ENCODE assay signal across 9 cellular contexts in genomic region chr17:68199837-68200688, GRCh38. TPM values are rescaled to one million over a fixed set of nuclear protein-coding genes. Genes with fewer than 3 reads are reported as not detected.
DNase-seq lines count a peak whose midpoint lies in the region; ATAC-seq and TF ChIP-seq lines count a peak whose summit lies in the region.
"Had no signal": no experiment of that assay in that cellular context is flagged by ENCODE, and none has a peak within 500 bp of the region (broad histone marks: within the 10 kb centered on the region; RNA-seq: fewer than 3 reads in every experiment).

No MANE protein-coding gene starts in this region.

- TF ChIP-seq POLR2A in suprapubic skin (IDR thresholded peaks at IDR 0.05), result no peak

- TF ChIP-seq EP300 in suprapubic skin (IDR thresholded peaks at IDR 0.05), result no peak

- WGBS in suprapubic skin, result 11% methylated on average over 30 of the region's 30 CpGs

- TF ChIP-seq CTCF in activated CD8-positive, alpha-beta T cell treated with anti-CD3 and anti-CD28 coated beads for 36 hours (IDR thresholded peaks at IDR 0.05), result no peak
- TF ChIP-seq CTCF in suprapubic skin (IDR thresholded peaks at IDR 0.05) (no peak), brain microvascular endothelial cell (IDR thresholded peaks at IDR 0.05; ENCODE audit: low read depth, low read length, missing control alignments) (no peak)

- peaks cover 39% of the 10 kb centered on the region for H3K27me3 Mint-ChIP-seq in activated CD8-positive, alpha-beta T cell treated with anti-CD3 and anti-CD28 coated beads for 36 hours

- H3K9me3 Mint-ChIP-seq in activated CD8-positive, alpha-beta T cell treated with anti-CD3 and anti-CD28 coated beads for 36 hours, result no peaks in the 10 kb centered on the region

- H3K36me3 Mint-ChIP-seq in activated CD8-positive, alpha-beta T cell treated with anti-CD3 and anti-CD28 coated beads for 36 hours (ENCODE audit: low read depth), result no peaks in the 10 kb centered on the region

- H3K27ac Mint-ChIP-seq in activated CD8-positive, alpha-beta T cell treated with anti-CD3 and anti-CD28 coated beads for 36 hours, result no peak overlapping the region

- H3K27ac ChIP-seq in iPS-20b (ENCODE audit: low read length) (no peak overlapping the region), suprapubic skin (no peak overlapping the region), brain microvascular endothelial cell (no peak overlapping the region)
- H3K27ac ChIP-seq: HL-60 had no signal

- H3K9me3 ChIP-seq in iPS-20b (ENCODE audit: insufficient read depth, low read depth, low read length) (no peaks in the 10 kb centered on the region), suprapubic skin (no peaks in the 10 kb centered on the region)

- peak overlapping the region; percentile 75 for H3K4me3 Mint-ChIP-seq in activated CD8-positive, alpha-beta T cell treated with anti-CD3 and anti-CD28 coated beads for 36 hours

- POLR2A ChIA-PET in activated CD8-positive, alpha-beta T cell treated with anti-CD3 and anti-CD28 coated beads for 36 hours (lab: Charles Lee), result interaction anchor here (0.9 to 7.1 kb wide), 7 partner anchors 16 to 262 kb away, joined by 3 to 77 read pairs (median 6); partner anchors contain the start of gene AMZ2

- CTCF ChIA-PET in activated CD8-positive, alpha-beta T cell treated with anti-CD3 and anti-CD28 coated beads for 36 hours (lab: Charles Lee), result interaction anchor here (0.6 to 5.3 kb wide), 24 partner anchors 9 to 266 kb away, joined by 3 to 73 read pairs (median 4); partner anchors contain the start of genes AMZ2, ARSG and WIPI1

- intact Hi-C loops in activated CD8-positive, alpha-beta T cell treated with anti-CD3 and anti-CD28 coated beads for 36 hours (cut with micrococcal nuclease), result loop anchor here (5.0 kb wide), 1 partner anchor 33 kb away; no protein-coding TSS in a partner anchor

- DNase-seq in activated T-cell treated with anti-CD3 and anti-CD28 coated beads, Interleukin-2, amount 50 U/mL, for 1 hour, result peak; percentile 45
- DNase-seq in activated T-cell treated with anti-CD3 and anti-CD28 coated beads for 4 hours, result no peak
- DNase-seq in activated CD8-positive, alpha-beta T cell treated with anti-CD3 and anti-CD28 coated beads for 36 hours, result no peak
- DNase-seq in suprapubic skin (ENCODE audit: low spot score in 2 of 2), result peak in 1 of 2 donors; percentile 44
- no peak for DNase-seq in brain microvascular endothelial cell
- DNase-seq in D341Med (ENCODE audit: low spot score), result no peak

- in situ Hi-C loops in brain microvascular endothelial cell (cut with HindIII; ENCODE audit: low pct_ligation_motif_present, low sequenced_read_pairs), result no loop called here

- H3K9ac ChIP-seq in iPS-20b (ENCODE audit: low read depth, low read length), result no peak overlapping the region

- H3K4me3 ChIP-seq in iPS-20b (ENCODE audit: low read length) (peak overlapping the region; percentile 51), suprapubic skin (peak overlapping the region; percentile 58), brain microvascular endothelial cell (ENCODE audit: low read depth, low read length) (no peak overlapping the region)

- H3K36me3 ChIP-seq in iPS-20b (ENCODE audit: insufficient read depth, low read depth, low read length) (no peaks in the 10 kb centered on the region), suprapubic skin (no peaks in the 10 kb centered on the region), brain microvascular endothelial cell (replicated peaks) (no peaks in the 10 kb centered on the region)

- no peak for ATAC-seq in activated CD8-positive, alpha-beta T cell treated with anti-CD3 and anti-CD28 coated beads for 36 hours
- ATAC-seq in HG02588 (IDR thresholded peaks at IDR 0.05; ENCODE audit: unreplicated experiment), result no peak

- H3K4me1 ChIP-seq in iPS-20b (ENCODE audit: insufficient read depth, low read length) (no peaks in the 10 kb centered on the region), suprapubic skin (peaks cover 60% of the 10 kb centered on the region)

- H3K4me1 Mint-ChIP-seq in activated CD8-positive, alpha-beta T cell treated with anti-CD3 and anti-CD28 coated beads for 36 hours (ENCODE audit: low read depth), result peaks cover 39% of the 10 kb centered on the region

- H3K27me3 ChIP-seq in iPS-20b (ENCODE audit: insufficient read depth, low read length), result peaks cover 100% of the 10 kb centered on the region
- peaks cover 52% of the 10 kb centered on the region for H3K27me3 ChIP-seq in suprapubic skin
- peaks cover 44% of the 10 kb centered on the region for H3K27me3 ChIP-seq in brain microvascular endothelial cell (replicated peaks)

RNA-seq across cellular contexts. Expression of gene AMZ2, which starts 47.8 kb away (rescaled TPM):
- total RNA-seq in activated CD8-positive, alpha-beta T cell treated with anti-CD3 and anti-CD28 coated beads for 36 hours, result 100 to 1,000 TPM; 132 to 141 TPM
- 10 to 100 TPM; 35.8 to 47.1 (median 41.5) TPM for total RNA-seq in suprapubic skin
